8 cellular contexts compared by ENCODE assay signal in genomic region chr6:159463440-159463839, GRCh38.
A peak's percentile ranks its signal among the peaks of the same experiment; 100 is the strongest.
DNase-seq lines count a peak whose midpoint lies in the region; ATAC-seq and TF ChIP-seq lines count a peak whose summit lies in the region.

No MANE protein-coding gene starts in this region.

- H3K4me1 Mint-ChIP-seq in brain (peaks cover 4% of the 10 kb centered on the region), nephron (peaks cover 14% of the 10 kb centered on the region)

- TF ChIP-seq CTCF in Loucy (conservative IDR thresholded peaks at IDR 0.05; ENCODE audit: low read length), result peak; percentile 44
- peak; percentile 47 to 65 for TF ChIP-seq CTCF in brain (conservative IDR thresholded peaks at IDR 0.05)
- peak; percentile 17 to 31 (median 28) for TF ChIP-seq CTCF in nephron (IDR thresholded peaks at IDR 0.05; ENCODE audit: unreplicated experiment in 3 of 3)

- ATAC-seq in HG03025 (IDR thresholded peaks at IDR 0.05; ENCODE audit: low FRiP score, unreplicated experiment) (no peak), GM18867 (IDR thresholded peaks at IDR 0.05; ENCODE audit: unreplicated experiment) (no peak)

- no peaks in the 10 kb centered on the region for H3K9me3 ChIP-seq in Loucy (ENCODE audit: insufficient read depth, low read depth, low read length)

- H3K4me1 ChIP-seq in Loucy (ENCODE audit: insufficient read depth, low read length, poor library complexity, severe bottlenecking), result no peaks in the 10 kb centered on the region

- H3K27me3 Mint-ChIP-seq in brain, result no peaks in the 10 kb centered on the region
- peaks cover 6% of the 10 kb centered on the region for H3K27me3 Mint-ChIP-seq in nephron (ENCODE audit: low read depth)

- H3K36me3 ChIP-seq in Loucy (ENCODE audit: insufficient read depth, low read length), result no peaks in the 10 kb centered on the region

- no peak overlapping the region for H3K9ac ChIP-seq in Loucy (ENCODE audit: low read depth, low read length, poor library complexity, severe bottlenecking)

- H3K79me2 ChIP-seq in Loucy (ENCODE audit: insufficient read depth, low read length), result no peaks in the 10 kb centered on the region

- H2AFZ ChIP-seq in Loucy (ENCODE audit: low read length), result no peak overlapping the region

- no peaks in the 10 kb centered on the region for H3F3A ChIP-seq in Loucy (ENCODE audit: low read depth)

- no peak overlapping the region for H3K4me2 ChIP-seq in Loucy (ENCODE audit: low read depth, low read length, poor library complexity, severe bottlenecking)

- H3K36me3 Mint-ChIP-seq in brain (no peaks in the 10 kb centered on the region), nephron (ENCODE audit: low read depth) (no peaks in the 10 kb centered on the region)

- no peak overlapping the region for H3K4me3 Mint-ChIP-seq in brain
- H3K4me3 Mint-ChIP-seq in nephron, result no peak overlapping the region

- no peaks in the 10 kb centered on the region for H3K27me3 ChIP-seq in Loucy (ENCODE audit: insufficient read depth, low read length, poor library complexity, severe bottlenecking)

- H3K9me2 ChIP-seq in Loucy (replicated peaks; ENCODE audit: low read depth, low read length), result no peaks in the 10 kb centered on the region

- H3K4me3 ChIP-seq in Loucy (ENCODE audit: low read length, poor library complexity, severe bottlenecking), result no peak overlapping the region

- peaks cover 0 to 5% (median 0%) of the 10 kb centered on the region in 5 experiments for H3K9me3 Mint-ChIP-seq in brain
- H3K9me3 Mint-ChIP-seq in nephron, result no peaks in the 10 kb centered on the region

- peak; percentile 18 for DNase-seq in EH (ENCODE audit: low read depth)
- no peak for DNase-seq in activated naive CD4-positive, alpha-beta T cell (lab: John Stamatoyannopoulos, UW)
- no peak for DNase-seq in NCI-H226

- H3K27ac Mint-ChIP-seq in brain (no peak overlapping the region), nephron (no peak overlapping the region)

- H4K20me1 ChIP-seq in Loucy (ENCODE audit: insufficient read depth, low read length, poor library complexity, severe bottlenecking), result no peaks in the 10 kb centered on the region
